16 cellular contexts compared by ENCODE assay signal in genomic region chr21:14591277-14591876, GRCh38. TPM values are rescaled to one million over a fixed set of nuclear protein-coding genes. Genes with fewer than 3 reads are reported as not detected.
A peak's percentile ranks its signal among the peaks of the same experiment; 100 is the strongest.
DNase-seq lines count a peak whose midpoint lies in the region; ATAC-seq and TF ChIP-seq lines count a peak whose summit lies in the region.
"Had no signal": no experiment of that assay in that cellular context is flagged by ENCODE, and none has a peak within 500 bp of the region (broad histone marks: within the 10 kb centered on the region; RNA-seq: fewer than 3 reads in every experiment).

No MANE protein-coding gene starts in this region.

- peak overlapping the region; percentile 42 for H3K4me3 Mint-ChIP-seq in activated naive CD8-positive, alpha-beta T cell treated with anti-CD3 and anti-CD28 coated beads, Interleukin-2, amount 10 ng/mL, durations not matched to agents 7 days and 5 days

- H3K9me3 Mint-ChIP-seq in activated naive CD8-positive, alpha-beta T cell treated with anti-CD3 and anti-CD28 coated beads, Interleukin-2, amount 10 ng/mL, durations not matched to agents 7 days and 5 days: peaks cover 19% of the 10 kb centered on the region

- no peak overlapping the region for H3K4me2 ChIP-seq in PC-9
- H3K4me2 ChIP-seq: A549 had no signal

- H3K4me1 Mint-ChIP-seq in activated naive CD8-positive, alpha-beta T cell treated with anti-CD3 and anti-CD28 coated beads, Interleukin-2, amount 10 ng/mL, durations not matched to agents 7 days and 5 days: peaks cover 19% of the 10 kb centered on the region

- H3K9me2 ChIP-seq in PC-9 (ENCODE audit: insufficient read depth): no peaks in the 10 kb centered on the region

- no peaks in the 10 kb centered on the region for H3F3A ChIP-seq in PC-9 (ENCODE audit: insufficient read depth, low read depth)

- H2AFZ ChIP-seq in PC-9: no peak overlapping the region

- peak overlapping the region; percentile 90 for H3K27ac Mint-ChIP-seq in activated naive CD8-positive, alpha-beta T cell treated with anti-CD3 and anti-CD28 coated beads, Interleukin-2, amount 10 ng/mL, durations not matched to agents 7 days and 5 days

- POLR2A ChIA-PET in activated naive CD8-positive, alpha-beta T cell treated with anti-CD3 and anti-CD28 coated beads, Interleukin-2, amount 10 ng/mL, durations not matched to agents 7 days and 5 days (lab: Charles Lee): interaction anchor here (0.9 to 2.2 kb wide), 6 partner anchors 11 to 144 kb away, joined by 3 to 8 read pairs (median 4); no protein-coding TSS in a partner anchor
- POLR2A ChIA-PET in PC-9 (lab: Charles Lee; ENCODE audit: unreplicated experiment): no interaction called here

- H3K4me1 ChIP-seq in neutrophil (ENCODE audit: control insufficient read depth in 1 of 2, insufficient read depth in 1 of 2, low read depth in 1 of 2, low read length in 1 of 2): peaks cover 42% of the 10 kb centered on the region in 2 experiments
- H3K4me1 ChIP-seq in PC-9 (replicated peaks; ENCODE audit: insufficient read depth): no peaks in the 10 kb centered on the region
- H3K4me1 ChIP-seq: A549, ascending aorta had no signal

- H3K9me3 ChIP-seq in neutrophil: no peaks in the 10 kb centered on the region
- no peaks in the 10 kb centered on the region for H3K9me3 ChIP-seq in PC-9 (ENCODE audit: insufficient read depth, low read depth)
- H3K9me3 ChIP-seq: A549, ascending aorta had no signal

- H3K79me2 ChIP-seq in PC-9 (ENCODE audit: low read depth): no peaks in the 10 kb centered on the region

- H3K36me3 ChIP-seq in neutrophil: no peaks in the 10 kb centered on the region
- no peaks in the 10 kb centered on the region for H3K36me3 ChIP-seq in PC-9 (ENCODE audit: low read depth)
- H3K36me3 ChIP-seq: ascending aorta, esophagus squamous epithelium had no signal

- no peaks in the 10 kb centered on the region for H4K20me1 ChIP-seq in PC-9 (ENCODE audit: insufficient read depth)

- BruUV-seq in PC-9 (replicated peaks; lab: Mats Ljungman, UMichigan): no TSS peak

- TF ChIP-seq CTCF in neutrophil (IDR thresholded peaks at IDR 0.05) (no peak), PC-9 (conservative IDR thresholded peaks at IDR 0.05) (no peak)

- H3K27me3 Mint-ChIP-seq in activated naive CD8-positive, alpha-beta T cell treated with anti-CD3 and anti-CD28 coated beads, Interleukin-2, amount 10 ng/mL, durations not matched to agents 7 days and 5 days: no peaks in the 10 kb centered on the region

- H3K4me3 ChIP-seq in neutrophil (ENCODE audit: low read depth in 1 of 2, low read length in 1 of 2): peak overlapping the region; percentile 9 to 42
- H3K4me3 ChIP-seq in PC-9: no peak overlapping the region
- H3K4me3 ChIP-seq: A549, ascending aorta, esophagus squamous epithelium had no signal

- H3K27ac ChIP-seq in neutrophil: peak overlapping the region; percentile 96
- no peak overlapping the region for H3K27ac ChIP-seq in PC-9
- H3K27ac ChIP-seq: A549, ascending aorta had no signal

- CTCF ChIA-PET in PC-9 (lab: Charles Lee): no interaction called here

- DNase-seq in activated CD4-positive, CD25-positive, alpha-beta regulatory T cell (lab: John Stamatoyannopoulos, UW): no peak
- no peak for DNase-seq in activated naive CD8-positive, alpha-beta T cell treated with anti-CD3 and anti-CD28 coated beads, Interleukin-2, amount 10 ng/mL, durations not matched to agents 7 days and 5 days
- DNase-seq in PC-9 (no peak), DMS79 treated with DMSO at 0.1 percent for 48 hours (lab: John Stamatoyannopoulos, UW) (no peak)
- no peak for DNase-seq in stimulated activated CD4-positive, alpha-beta T cell treated with anti-CD3 and anti-CD28 coated beads, Interleukin-4, amount 100 ng/mL, for 1 hour
- DNase-seq: activated CD4-positive, alpha-beta T cell treated with anti-CD3 and anti-CD28 coated beads for 1 hour; esophagus squamous epithelium; Kasumi-1; NCI-H345; SHP77 treated with DMSO at 0.1 percent for 48 hours had no signal

- intact Hi-C loops in PC-9 (cut with micrococcal nuclease; ENCODE audit: unreplicated experiment): no loop called here

- H3K27me3 ChIP-seq in neutrophil: no peaks in the 10 kb centered on the region
- no peaks in the 10 kb centered on the region for H3K27me3 ChIP-seq in PC-9 (ENCODE audit: insufficient read depth, low read depth)
- H3K27me3 ChIP-seq: ascending aorta, esophagus squamous epithelium had no signal

- peaks cover 40% of the 10 kb centered on the region for H3K36me3 Mint-ChIP-seq in activated naive CD8-positive, alpha-beta T cell treated with anti-CD3 and anti-CD28 coated beads, Interleukin-2, amount 10 ng/mL, durations not matched to agents 7 days and 5 days

- peak; percentile 57 to 68 for ATAC-seq in activated CD4-positive, CD25-positive, alpha-beta regulatory T cell treated with anti-CD3 and anti-CD28 coated beads, Interleukin-2, amount 50 U/mL, for 24 hours
- peak; percentile 49 for ATAC-seq in HG02870 (IDR thresholded peaks at IDR 0.05; ENCODE audit: unreplicated experiment)
- peak; percentile 41 for ATAC-seq in activated naive CD8-positive, alpha-beta T cell treated with anti-CD3 and anti-CD28 coated beads, Interleukin-2, amount 10 ng/mL, durations not matched to agents 7 days and 5 days (ENCODE audit: low read depth)
- ATAC-seq: A549 had no signal

RNA-seq across cellular contexts. Expression of gene SAMSN1, which starts 45.3 kb away (rescaled TPM):
- total RNA-seq in activated naive CD8-positive, alpha-beta T cell treated with anti-CD3 and anti-CD28 coated beads, Interleukin-2, amount 10 ng/mL, durations not matched to agents 7 days and 5 days: 100 to 1,000 TPM; 121 to 125 TPM
- 0.41 TPM in 1 of 2 replicates, not detected in the other for total RNA-seq in PC-9 (2021)
- total RNA-seq: myocyte had no signal

Comparison
In these comparisons a context has a peak if more than half of its experiments do, and no peak if none do; other contexts are left out.
1. RNA of gene SAMSN1, which starts 45.3 kb away (total RNA-seq): 121 to 125 TPM in activated naive CD8-positive, alpha-beta T cell treated with anti-CD3 and anti-CD28 coated beads, Interleukin-2, amount 10 ng/mL, durations not matched to agents 7 days and 5 days; 0.41 TPM in PC-9; every median in the first group is over 10 times any median in the second.
2. Peak in every context shown above with its lines, with median percentiles within 50 percentile points of each other: ATAC-seq.